ENCODE assay signal across 9 cellular contexts in genomic region chr3:112858410-112859069, GRCh38. TPM values are rescaled to one million over a fixed set of nuclear protein-coding genes. Genes with fewer than 3 reads are reported as not detected.
DNase-seq lines count a peak whose midpoint lies in the region; ATAC-seq and TF ChIP-seq lines count a peak whose summit lies in the region.
"Had no signal": no experiment of that assay in that cellular context is flagged by ENCODE, and none has a peak within 500 bp of the region (broad histone marks: within the 10 kb centered on the region; RNA-seq: fewer than 3 reads in every experiment).

No MANE protein-coding gene starts in this region.

- peaks cover 0 to 27% of the 10 kb centered on the region in 2 donors for H3K4me1 ChIP-seq in naive thymus-derived CD4-positive, alpha-beta T cell (ENCODE audit: control insufficient read depth in 2 of 2, insufficient read depth in 2 of 2, low read length in 2 of 2)
- H3K4me1 ChIP-seq in mesendoderm (ENCODE audit: control insufficient read depth, low read depth, low read length), result no peaks in the 10 kb centered on the region

- H3K36me3 ChIP-seq in naive thymus-derived CD4-positive, alpha-beta T cell (ENCODE audit: control insufficient read depth in 2 of 3, insufficient read depth in 3 of 3, low read length in 3 of 3), result no peaks in the 10 kb centered on the region
- no peaks in the 10 kb centered on the region for H3K36me3 ChIP-seq in mesendoderm (ENCODE audit: control insufficient read depth, insufficient read depth, low read length)

- peaks cover 28% of the 10 kb centered on the region for H3K4me1 Mint-ChIP-seq in activated CD4-positive, alpha-beta memory T cell treated with anti-CD3 and anti-CD28 coated beads for 36 hours (ENCODE audit: low read depth)
- peaks cover 8 to 26% (median 15%) of the 10 kb centered on the region in 7 donors for H3K4me1 Mint-ChIP-seq in naive thymus-derived CD4-positive, alpha-beta T cell

- H3K9me3 Mint-ChIP-seq in activated CD4-positive, alpha-beta memory T cell treated with anti-CD3 and anti-CD28 coated beads for 36 hours, result peaks cover 9% of the 10 kb centered on the region
- H3K9me3 Mint-ChIP-seq in naive thymus-derived CD4-positive, alpha-beta T cell, result peaks cover 5 to 26% (median 17%) of the 10 kb centered on the region in 11 donors

- no peaks in the 10 kb centered on the region for H3K27me3 Mint-ChIP-seq in activated CD4-positive, alpha-beta memory T cell treated with anti-CD3 and anti-CD28 coated beads for 36 hours
- no peaks in the 10 kb centered on the region for H3K27me3 Mint-ChIP-seq in naive thymus-derived CD4-positive, alpha-beta T cell

- no peak overlapping the region for H3K23ac ChIP-seq in mesendoderm (ENCODE audit: low read length)

- no peaks in the 10 kb centered on the region for H3K79me1 ChIP-seq in mesendoderm (ENCODE audit: low read length)

- H3K27ac Mint-ChIP-seq in activated CD4-positive, alpha-beta memory T cell treated with anti-CD3 and anti-CD28 coated beads for 36 hours, result peak overlapping the region; percentile 54
- H3K27ac Mint-ChIP-seq in naive thymus-derived CD4-positive, alpha-beta T cell, result peak overlapping the region in 1 of 9 donors; percentile 33

- no peak overlapping the region for H3K4ac ChIP-seq in mesendoderm (ENCODE audit: low read depth, low read length)

- H3K4me3 ChIP-seq in GM12865 (ENCODE audit: low read depth, low read length), result no peak overlapping the region
- no peak overlapping the region for H3K4me3 ChIP-seq in naive thymus-derived CD4-positive, alpha-beta T cell (ENCODE audit: low read length)
- H3K4me3 ChIP-seq in mesendoderm (ENCODE audit: low read length), result no peak overlapping the region

- H3K36me3 Mint-ChIP-seq in activated CD4-positive, alpha-beta memory T cell treated with anti-CD3 and anti-CD28 coated beads for 36 hours, result no peaks in the 10 kb centered on the region
- peaks cover 3 to 11% (median 7%) of the 10 kb centered on the region in 5 donors for H3K36me3 Mint-ChIP-seq in naive thymus-derived CD4-positive, alpha-beta T cell

- H2BK5ac ChIP-seq in mesendoderm (ENCODE audit: low read length), result no peak overlapping the region

- no peak overlapping the region for H4K8ac ChIP-seq in mesendoderm (ENCODE audit: low read depth, low read length)

- peak overlapping the region; percentile 43 for H3K4me3 Mint-ChIP-seq in activated CD4-positive, alpha-beta memory T cell treated with anti-CD3 and anti-CD28 coated beads for 36 hours
- peak overlapping the region in 1 of 10 donors; percentile 15 for H3K4me3 Mint-ChIP-seq in naive thymus-derived CD4-positive, alpha-beta T cell

- H2BK15ac ChIP-seq in mesendoderm (replicated peaks; ENCODE audit: low read depth), result no peak overlapping the region

- no peak overlapping the region for H3K56ac ChIP-seq in mesendoderm (ENCODE audit: low read length)

- CTCF ChIA-PET in activated CD4-positive, alpha-beta memory T cell treated with anti-CD3 and anti-CD28 coated beads for 36 hours (lab: Charles Lee), result interaction anchor here (1.0 kb wide), 2 partner anchors 121 to 132 kb away, joined by 4 read pairs; partner anchors contain the start of gene GTPBP8
- CTCF ChIA-PET in naive thymus-derived CD4-positive, alpha-beta T cell (lab: Charles Lee), result no interaction called here

- H2AK5ac ChIP-seq in mesendoderm (ENCODE audit: low read length), result no peak overlapping the region

- no peak overlapping the region for H3K18ac ChIP-seq in mesendoderm (ENCODE audit: low read length)

- H3K9me3 ChIP-seq in naive thymus-derived CD4-positive, alpha-beta T cell (ENCODE audit: control insufficient read depth in 2 of 3, low read length in 3 of 3), result peaks cover 0 to 7% (median 0%) of the 10 kb centered on the region in 3 experiments

- peak; percentile 22 for DNase-seq in GM12865 (ENCODE audit: low read depth)
- peak; percentile 14 for DNase-seq in HT-29 (ENCODE audit: low spot score)
- peak; percentile 32 for DNase-seq in activated CD4-positive, alpha-beta memory T cell treated with anti-CD3 and anti-CD28 coated beads for 36 hours
- DNase-seq in naive thymus-derived CD4-positive, alpha-beta T cell, result no peak
- DNase-seq in mesendoderm, result no peak
- no peak for DNase-seq in mucosa of gallbladder (ENCODE audit: low spot score)
- DNase-seq: central memory CD4-positive, alpha-beta T cell; MM.1S had no signal

- no peak overlapping the region for H3K9ac ChIP-seq in mesendoderm (ENCODE audit: low read length)

- no CpG with 5 or more reads among the region's 2 CpGs for WGBS in mesendoderm (ENCODE audit: extremely low coverage, insufficient coverage, low lambda C conversion rate)

- no peak for TF ChIP-seq POLR2A in GM18505 (IDR thresholded peaks at IDR 0.05; ENCODE audit: borderline replicate concordance, extremely low read depth, insufficient read depth, insufficient read length)

- no peak overlapping the region for H2BK120ac ChIP-seq in mesendoderm (ENCODE audit: low read depth, low read length)

- peak; percentile 80 for ATAC-seq in naive thymus-derived CD4-positive, alpha-beta T cell
- no peak for ATAC-seq in GM18505 (IDR thresholded peaks at IDR 0.05; ENCODE audit: unreplicated experiment)

- POLR2A ChIA-PET in activated CD4-positive, alpha-beta memory T cell treated with anti-CD3 and anti-CD28 coated beads for 36 hours (lab: Charles Lee), result no interaction called here
- POLR2A ChIA-PET in naive thymus-derived CD4-positive, alpha-beta T cell (lab: Charles Lee), result no interaction called here

- no peaks in the 10 kb centered on the region for H3K27me3 ChIP-seq in naive thymus-derived CD4-positive, alpha-beta T cell (ENCODE audit: control insufficient read depth in 2 of 2, insufficient read depth in 2 of 2, low read length in 2 of 2)
- no peaks in the 10 kb centered on the region for H3K27me3 ChIP-seq in mesendoderm (ENCODE audit: insufficient read depth, low read length, poor library complexity)

- H3K27ac ChIP-seq in naive thymus-derived CD4-positive, alpha-beta T cell (ENCODE audit: low read depth, low read length), result no peak overlapping the region
- H3K27ac ChIP-seq in mesendoderm (ENCODE audit: low read depth, low read length), result no peak overlapping the region

- H3K4me2 ChIP-seq in mesendoderm (ENCODE audit: low read length), result no peak overlapping the region

- H3K79me2 ChIP-seq in mesendoderm (ENCODE audit: control insufficient read depth, insufficient read depth, low read length), result no peaks in the 10 kb centered on the region

- no peak overlapping the region for H4K5ac ChIP-seq in mesendoderm (ENCODE audit: low read length)

- intact Hi-C loops in activated CD4-positive, alpha-beta memory T cell treated with anti-CD3 and anti-CD28 coated beads for 36 hours (cut with micrococcal nuclease), result loop anchor here (1.0 to 5.0 kb wide), 2 partner anchors 115 to 121 kb away; no protein-coding TSS in a partner anchor
- intact Hi-C loops in naive thymus-derived CD4-positive, alpha-beta T cell (cut with micrococcal nuclease), result no loop called here

- no peak for TF ChIP-seq CTCF in GM12865 (IDR thresholded peaks at IDR 0.05; ENCODE audit: insufficient read depth, low read depth, low read length, missing control alignments)

RNA-seq across cellular contexts. Expression of gene CD200R1L, which starts 11.9 kb away (rescaled TPM):
- not detected in 2 replicates for total RNA-seq in HT-29 (2014; rRNA removed; shearing (Covaris generic))
- total RNA-seq in activated CD4-positive, alpha-beta memory T cell treated with anti-CD3 and anti-CD28 coated beads for 36 hours, result not detected
- total RNA-seq in naive thymus-derived CD4-positive, alpha-beta T cell, result not detected
- not detected for polyA plus RNA-seq in naive thymus-derived CD4-positive, alpha-beta T cell
- not detected for polyA plus RNA-seq in mesendoderm (2013, experiment 1 of 2)
- not detected for polyA plus RNA-seq in mesendoderm (2013, experiment 2 of 2)
- total RNA-seq in mucosa of gallbladder, result not detected

Comparison
In these comparisons a context has a peak if more than half of its experiments do, and no peak if none do; other contexts are left out.
1. DNase-seq: peak in GM12865 (single experiment), HT-29 (single experiment) and activated CD4-positive, alpha-beta memory T cell treated with anti-CD3 and anti-CD28 coated beads for 36 hours (single experiment); none in naive thymus-derived CD4-positive, alpha-beta T cell (0 of 9), mesendoderm (single experiment) and mucosa of gallbladder (single experiment).